10 cellular contexts compared by ENCODE assay signal in genomic region chr2:237895544-237896506, GRCh38. TPM values are rescaled to one million over a fixed set of nuclear protein-coding genes. Genes with fewer than 3 reads are reported as not detected.
DNase-seq lines count a peak whose midpoint lies in the region; ATAC-seq, FAIRE-seq and TF ChIP-seq lines count a peak whose summit lies in the region.
"Had no signal": no experiment of that assay in that cellular context is flagged by ENCODE, and none has a peak within 500 bp of the region (broad histone marks: within the 10 kb centered on the region; RNA-seq: fewer than 3 reads in every experiment).

No MANE protein-coding gene starts in this region.

- TF ChIP-seq RAD21 in neural cell (conservative IDR thresholded peaks at IDR 0.05), result no peak

- H3K4me1 ChIP-seq in endodermal cell (ENCODE audit: control insufficient read depth, insufficient read depth, low read length) (no peaks in the 10 kb centered on the region), small intestine (ENCODE audit: control insufficient read depth in 2 of 2, insufficient read depth in 1 of 2, low read depth in 1 of 2, low read length in 1 of 2) (peaks cover 0 to 2% of the 10 kb centered on the region in 2 donors)

- H4K20me1 ChIP-seq in neural cell (ENCODE audit: insufficient read depth), result no peaks in the 10 kb centered on the region

- no peak for TF ChIP-seq CTCF in endodermal cell (conservative IDR thresholded peaks at IDR 0.05)
- TF ChIP-seq CTCF in neural cell (IDR thresholded peaks at IDR 0.05; ENCODE audit: poor library complexity, severe bottlenecking), result no peak

- 90 to 91% methylated on average over 16 to 27 of the region's 27 CpGs for WGBS in endodermal cell (ENCODE audit: insufficient coverage in 1 of 2, insufficient read length in 1 of 2), 2 experiments
- 84 to 88% (median 85%) methylated on average over 27 of the region's 27 CpGs for WGBS in small intestine, 3 donors

- no peaks in the 10 kb centered on the region for H3F3A ChIP-seq in neural cell (ENCODE audit: insufficient read depth, low read length, poor library complexity, severe bottlenecking)

- DNase-seq in AG20443 (ENCODE audit: low spot score) (peak; percentile 27), NCI-H2107 (lab: John Stamatoyannopoulos, UW) (peak; percentile 60), endodermal cell (peak; percentile 43), NCI-H524 (lab: John Stamatoyannopoulos, UW) (no peak), iPS-NIHi11 (ENCODE audit: low spot score) (no peak), small intestine (no peak)
- DNase-seq: Caco-2 had no signal

- no peaks in the 10 kb centered on the region for H3K36me3 ChIP-seq in endodermal cell (ENCODE audit: control insufficient read depth, insufficient read depth, low read length)
- no peaks in the 10 kb centered on the region for H3K36me3 ChIP-seq in neural cell (ENCODE audit: insufficient read depth, low read length)
- no peaks in the 10 kb centered on the region for H3K36me3 ChIP-seq in small intestine (ENCODE audit: control insufficient read depth in 2 of 2, insufficient read depth in 2 of 2, low read length in 2 of 2)

- no peak overlapping the region for H3K9ac ChIP-seq in endodermal cell (ENCODE audit: extremely low read depth, low read length, poor library complexity, severe bottlenecking)
- no peak overlapping the region for H3K9ac ChIP-seq in neural cell (ENCODE audit: low read length)

- no peaks in the 10 kb centered on the region for H3K27me3 Mint-ChIP-seq in endodermal cell (ENCODE audit: insufficient read depth)
- H3K27me3 Mint-ChIP-seq: activated naive CD4-positive, alpha-beta T cell treated with anti-CD3 and anti-CD28 coated beads, Interleukin-2, amount 50 U/mL, for 24 hours had no signal

- H2AFZ ChIP-seq in neural cell (ENCODE audit: low read depth, low read length), result no peak overlapping the region

- H3K27me3 ChIP-seq in endodermal cell (ENCODE audit: control insufficient read depth, insufficient read depth, low read length, poor library complexity, severe bottlenecking) (no peaks in the 10 kb centered on the region), neural cell (ENCODE audit: insufficient read depth, low read depth, low read length) (no peaks in the 10 kb centered on the region), small intestine (ENCODE audit: control insufficient read depth in 2 of 2, insufficient read depth in 2 of 2, low read length in 2 of 2) (no peaks in the 10 kb centered on the region)

- FAIRE-seq in small intestine (lab: Jason Lieb, UNC), result no peak

- H3K4me1 Mint-ChIP-seq in endodermal cell, result no peaks in the 10 kb centered on the region

- no peak for ATAC-seq in HG02885 (IDR thresholded peaks at IDR 0.05; ENCODE audit: poor library complexity, unreplicated experiment)

- H3K27ac ChIP-seq in endodermal cell (ENCODE audit: low read depth, low read length) (no peak overlapping the region), neural cell (ENCODE audit: low read length) (peak overlapping the region; percentile 99), small intestine (ENCODE audit: low read depth in 1 of 2, low read length in 1 of 2) (no peak overlapping the region)

- no peak overlapping the region for H3K4me2 ChIP-seq in neural cell (ENCODE audit: low read length)

- no peaks in the 10 kb centered on the region for H3K36me3 Mint-ChIP-seq in endodermal cell (ENCODE audit: low read depth)
- H3K36me3 Mint-ChIP-seq: activated naive CD4-positive, alpha-beta T cell treated with anti-CD3 and anti-CD28 coated beads, Interleukin-2, amount 50 U/mL, for 24 hours had no signal

- no peaks in the 10 kb centered on the region for H3K79me2 ChIP-seq in neural cell (replicated peaks; ENCODE audit: insufficient read depth, low read length)

- no peaks in the 10 kb centered on the region for H3K9me3 Mint-ChIP-seq in endodermal cell
- H3K9me3 Mint-ChIP-seq: activated naive CD4-positive, alpha-beta T cell treated with anti-CD3 and anti-CD28 coated beads, Interleukin-2, amount 50 U/mL, for 24 hours had no signal

- H3K27ac Mint-ChIP-seq in endodermal cell, result no peak overlapping the region
- H3K27ac Mint-ChIP-seq: activated naive CD4-positive, alpha-beta T cell treated with anti-CD3 and anti-CD28 coated beads, Interleukin-2, amount 50 U/mL, for 24 hours had no signal

- H3K4me3 ChIP-seq in endodermal cell (ENCODE audit: low read length), result no peak overlapping the region
- no peak overlapping the region for H3K4me3 ChIP-seq in neural cell (ENCODE audit: low read length)
- no peak overlapping the region for H3K4me3 ChIP-seq in small intestine (ENCODE audit: low read depth in 1 of 2, low read length in 2 of 2)

- no peak overlapping the region for H3K4me3 Mint-ChIP-seq in endodermal cell
- H3K4me3 Mint-ChIP-seq: activated naive CD4-positive, alpha-beta T cell treated with anti-CD3 and anti-CD28 coated beads, Interleukin-2, amount 50 U/mL, for 24 hours had no signal

- H3K9me3 ChIP-seq in endodermal cell (ENCODE audit: control insufficient read depth, low read length) (no peaks in the 10 kb centered on the region), neural cell (ENCODE audit: low read length) (no peaks in the 10 kb centered on the region), small intestine (ENCODE audit: control insufficient read depth, low read depth) (no peaks in the 10 kb centered on the region)
- H3K9me3 ChIP-seq: Caco-2 had no signal

- no peaks in the 10 kb centered on the region for H3K9me2 ChIP-seq in neural cell (ENCODE audit: insufficient read depth, low read length)

- TF ChIP-seq EP300 in neural cell (conservative IDR thresholded peaks at IDR 0.05; ENCODE audit: poor library complexity, severe bottlenecking), result no peak

TF ChIP-seq in neural cell, 6 proteins besides CTCF, POLR2A, EP300 and RAD21:
- TF ChIP-seq MXI1 (conservative IDR thresholded peaks at IDR 0.05; ENCODE audit: poor library complexity, severe bottlenecking), result no peak
- TF ChIP-seq EZH2 (IDR thresholded peaks at IDR 0.05; ENCODE audit: borderline replicate concordance, insufficient read depth, low read length, poor library complexity, severe bottlenecking), result no peak
- TF ChIP-seq SMC3 (conservative IDR thresholded peaks at IDR 0.05; ENCODE audit: poor library complexity), result no peak
- no peak for TF ChIP-seq POLR2AphosphoS5 (IDR thresholded peaks at IDR 0.05)
- no peak for TF ChIP-seq REST (IDR thresholded peaks at IDR 0.05; ENCODE audit: borderline replicate concordance)
- no peak for TF ChIP-seq TAF1 (IDR thresholded peaks at IDR 0.05; ENCODE audit: low read depth)

RNA-seq across cellular contexts. Expression of gene RAMP1, which starts 36.4 kb away (rescaled TPM):
- 1 to 10 TPM in 1 of 2 donors, under 1 TPM in 1; 0.40 to 1.6 TPM for total RNA-seq in endodermal cell
- 1.2 TPM for polyA plus RNA-seq in endodermal cell (2013, experiment 1 of 2)
- polyA plus RNA-seq in endodermal cell (2013, experiment 2 of 2), result 0.83 TPM
- polyA plus RNA-seq in neural cell (25.5 and 29.2 TPM in 2 replicates), small intestine (100 to 1,000 TPM in 1 of 3 donors, 10 to 100 TPM in 2; 61.6 to 155 (median 70.4) TPM)
- 6.0 and 6.8 TPM in 2 replicates for polyA minus RNA-seq in neural cell

Comparison
In these comparisons a context has a peak if more than half of its experiments do, and no peak if none do; other contexts are left out.
1. DNase-seq: peak in AG20443 (single experiment), NCI-H2107 (single experiment) and endodermal cell (single experiment); none in NCI-H524 (0 of 2), iPS-NIHi11 (single experiment) and small intestine (single experiment).